ENCODE assay signal across 8 cellular contexts in the genomic region with DNA sequence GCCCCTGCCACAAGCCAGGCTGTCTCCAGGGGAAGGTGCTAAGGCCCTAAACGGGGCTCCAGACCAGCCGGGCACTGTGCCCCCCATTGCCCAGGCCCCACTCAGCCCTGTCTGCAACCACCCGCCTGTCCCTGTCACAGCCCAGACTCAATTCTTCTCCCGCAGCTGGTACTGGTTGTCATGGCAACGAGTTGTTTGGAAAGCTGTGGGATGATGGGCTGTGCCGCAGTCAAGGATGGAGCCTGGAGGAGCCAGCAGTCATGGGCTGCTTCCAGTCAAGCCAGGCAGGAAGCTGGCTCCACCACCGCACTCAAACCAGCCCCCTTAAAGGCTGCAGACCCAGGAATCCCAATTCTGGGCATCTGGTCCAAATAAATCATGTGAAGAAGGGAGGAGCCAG. TPM values are rescaled to one million over a fixed set of nuclear protein-coding genes. Genes with fewer than 3 reads are reported as not detected.
DNase-seq lines count a peak whose midpoint lies in the region; ATAC-seq and TF ChIP-seq lines count a peak whose summit lies in the region.
"Had no signal": no experiment of that assay in that cellular context is flagged by ENCODE, and none has a peak within 500 bp of the region (broad histone marks: within the 10 kb centered on the region; RNA-seq: fewer than 3 reads in every experiment).

No MANE protein-coding gene starts in this region.

- H3K4me3 Mint-ChIP-seq in stimulated activated naive B cell treated with anti-CD40 and anti-IgM and Interleukin-4, amounts not matched to agents 10 μg/mL and 1 μg/mL and 100 μg/mL, for 72 hours: no peak overlapping the region

- peak; percentile 68 for DNase-seq in LHCN-M2 (ENCODE audit: low read depth)
- peak; percentile 87 for DNase-seq in NCI-H774 (lab: John Stamatoyannopoulos, UW)
- DNase-seq in fibroblast of villous mesenchyme (ENCODE audit: low read depth): peak; percentile 41
- DNase-seq in retina: peak; percentile 90
- no peak for DNase-seq in stimulated activated naive B cell treated with anti-CD40 and anti-IgM and Interleukin-4, amounts not matched to agents 10 μg/mL and 1 μg/mL and 100 μg/mL, for 72 hours
- no peak for DNase-seq in activated T-cell treated with anti-CD3 and anti-CD28 coated beads, Interleukin-2, amount 50 U/mL, for 48 hours

- TF ChIP-seq CTCF in fibroblast of villous mesenchyme (IDR thresholded peaks at IDR 0.05; ENCODE audit: insufficient read depth, low read depth, low read length): no peak

- ATAC-seq in stimulated activated naive B cell treated with anti-CD40 and anti-IgM and Interleukin-4, amounts not matched to agents 10 μg/mL and 1 μg/mL and 100 μg/mL, for 72 hours (replicated peaks): no peak
- no peak for ATAC-seq in HG03095 (IDR thresholded peaks at IDR 0.05; ENCODE audit: unreplicated experiment)

- H3K27ac Mint-ChIP-seq in stimulated activated naive B cell treated with anti-CD40 and anti-IgM and Interleukin-4, amounts not matched to agents 10 μg/mL and 1 μg/mL and 100 μg/mL, for 72 hours: no peak overlapping the region

- no peaks in the 10 kb centered on the region for H3K27me3 Mint-ChIP-seq in stimulated activated naive B cell treated with anti-CD40 and anti-IgM and Interleukin-4, amounts not matched to agents 10 μg/mL and 1 μg/mL and 100 μg/mL, for 72 hours

- H3K36me3 Mint-ChIP-seq in stimulated activated naive B cell treated with anti-CD40 and anti-IgM and Interleukin-4, amounts not matched to agents 10 μg/mL and 1 μg/mL and 100 μg/mL, for 72 hours: no peaks in the 10 kb centered on the region

- H3K4me1 Mint-ChIP-seq in stimulated activated naive B cell treated with anti-CD40 and anti-IgM and Interleukin-4, amounts not matched to agents 10 μg/mL and 1 μg/mL and 100 μg/mL, for 72 hours: peaks cover 8 to 32% of the 10 kb centered on the region in 2 donors

- H3K9me3 Mint-ChIP-seq in stimulated activated naive B cell treated with anti-CD40 and anti-IgM and Interleukin-4, amounts not matched to agents 10 μg/mL and 1 μg/mL and 100 μg/mL, for 72 hours: no peaks in the 10 kb centered on the region

- H3K4me3 ChIP-seq in fibroblast of villous mesenchyme (ENCODE audit: low read depth, low read length): no peak overlapping the region
- H3K4me3 ChIP-seq: SJSA1 had no signal

RNA-seq across cellular contexts. Expression of gene SPOCD1, which starts 4.2 kb away (rescaled TPM):
- total RNA-seq in LHCN-M2 (2014; rRNA removed) (52.0 and 58.6 TPM in 2 replicates), fibroblast of villous mesenchyme (62.2 and 73.4 TPM in 2 replicates)
- 31.2 TPM for polyA plus RNA-seq in LHCN-M2 (2012)

RNA-seq across cellular contexts. Expression of gene ADGRB2, which starts 47.5 kb away (rescaled TPM):
- 20.5 and 22.6 TPM in 2 replicates for total RNA-seq in LHCN-M2 (2014; rRNA removed)
- 20.8 TPM for polyA plus RNA-seq in LHCN-M2 (2012)
- 11.3 and 14.2 TPM in 2 replicates for total RNA-seq in fibroblast of villous mesenchyme

Comparison
In these comparisons a context has a peak if more than half of its experiments do, and no peak if none do; other contexts are left out.
1. DNase-seq: peak in LHCN-M2 (single experiment), NCI-H774 (single experiment), fibroblast of villous mesenchyme (single experiment) and retina (single experiment); none in stimulated activated naive B cell treated with anti-CD40 and anti-IgM and Interleukin-4, amounts not matched to agents 10 μg/mL and 1 μg/mL and 100 μg/mL, for 72 hours (single experiment) and activated T-cell treated with anti-CD3 and anti-CD28 coated beads, Interleukin-2, amount 50 U/mL, for 48 hours (0 of 2).